ENCODE assay signal across 23 cellular contexts in the genomic region with DNA sequence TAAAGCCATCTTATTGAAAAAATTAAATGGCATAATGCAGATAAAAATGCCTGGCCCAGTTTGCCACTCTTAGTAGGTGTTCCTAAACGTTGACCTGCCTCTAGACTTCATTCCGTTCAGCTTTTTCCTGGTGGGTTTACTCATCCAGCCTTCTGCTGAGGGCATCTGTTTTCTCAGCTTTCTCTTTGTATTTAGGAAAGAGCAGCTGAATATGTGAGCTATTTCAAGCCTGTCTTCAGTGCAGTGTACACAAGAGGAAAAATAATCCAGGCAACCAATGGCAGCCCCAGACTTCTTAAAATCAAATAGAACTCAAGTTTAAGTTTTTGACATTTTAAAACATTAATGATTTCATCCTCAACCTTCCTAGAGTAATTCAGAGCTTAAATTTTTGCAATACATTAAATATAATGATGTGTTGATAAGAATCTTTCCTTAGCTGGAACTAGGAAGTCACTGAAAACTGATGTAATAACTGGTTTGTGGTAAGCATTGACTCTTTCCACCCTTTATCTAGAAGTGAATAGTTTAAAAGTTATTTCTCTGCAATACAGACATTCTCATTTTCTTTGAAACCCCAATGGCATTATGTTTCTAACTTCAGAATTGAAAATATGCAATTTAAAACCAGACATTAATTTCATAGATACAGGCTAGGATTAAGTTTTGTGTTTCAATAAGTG.
"Had no signal": no experiment of that assay in that cellular context is flagged by ENCODE, and none has a peak within 500 bp of the region (broad histone marks: within the 10 kb centered on the region; RNA-seq: fewer than 3 reads in every experiment).

No MANE protein-coding gene starts in this region.

- H3K27me3 Mint-ChIP-seq: activated CD4-positive, alpha-beta memory T cell treated with anti-CD3 and anti-CD28 coated beads, Interleukin-2, amount 10 ng/mL, durations not matched to agents 7 days and 5 days; activated CD4-positive, alpha-beta T cell treated with anti-CD3 and anti-CD28 coated beads, Interleukin-2, amount 10 ng/mL, durations not matched to agents 24 days and 14 days; activated naive CD8-positive, alpha-beta T cell treated with anti-CD3 and anti-CD28 coated beads for 36 hours; dendritic cell treated with granulocyte-macrophage colony-stimulating factor and Interleukin-4, amounts not matched to agents 40 ng/mL and 50 ng/mL, for 4 days; natural killer cell treated with Interleukin-12 subunit alpha and Interleukin-12 subunit beta and Interleukin-15 and Interleukin-18, amount 100 ng/mL, for 72 hours; stimulated activated naive CD8-positive, alpha-beta T cell treated with anti-CD3 and anti-CD28 coated beads, Interleukin-15, amount 100 ng/mL, for 72 hours; T-helper 17 cell had no signal

- H3K27ac ChIP-seq: hepatocyte, left lung, psoas muscle, right atrium auricular region, tibial artery had no signal

- DNase-seq: activated CD4-positive, alpha-beta memory T cell treated with anti-CD3 and anti-CD28 coated beads, Interleukin-2, amount 10 ng/mL, durations not matched to agents 7 days and 5 days; activated CD4-positive, alpha-beta T cell treated with anti-CD3 and anti-CD28 coated beads, Interleukin-2, amount 10 ng/mL, durations not matched to agents 24 days and 14 days; activated naive CD8-positive, alpha-beta T cell treated with anti-CD3 and anti-CD28 coated beads for 36 hours; amygdala; body of pancreas; effector CD4-positive, alpha-beta T cell; glutamatergic neuron; immature natural killer cell; left lung; pancreas; psoas muscle; stimulated activated CD4-positive, alpha-beta T cell treated with anti-CD3 and anti-CD28 coated beads, Interleukin-1b, Interleukin-23, amount 100 ng/mL, for 48 hours; stimulated activated naive CD8-positive, alpha-beta T cell treated with anti-CD3 and anti-CD28 coated beads, Interleukin-15, amount 100 ng/mL, for 72 hours; SW 1271; T-helper 17 cell; tibial artery had no signal

- H3K27ac Mint-ChIP-seq: activated CD4-positive, alpha-beta memory T cell treated with anti-CD3 and anti-CD28 coated beads, Interleukin-2, amount 10 ng/mL, durations not matched to agents 7 days and 5 days; activated CD4-positive, alpha-beta T cell treated with anti-CD3 and anti-CD28 coated beads, Interleukin-2, amount 10 ng/mL, durations not matched to agents 24 days and 14 days; activated naive CD8-positive, alpha-beta T cell treated with anti-CD3 and anti-CD28 coated beads for 36 hours; activated T-helper 1 cell treated with anti-CD3 and anti-CD28 coated beads, Interleukin-12 subunit alpha, Interleukin-12 subunit beta, Interleukin-2, Interleukin-4 antibody, amounts not matched to agents 30 ng/mL and 10 ng/mL and 1 ng/mL, durations not matched to agents 14 hours and 24 hours and 36 hours; dendritic cell treated with granulocyte-macrophage colony-stimulating factor and Interleukin-4, amounts not matched to agents 40 ng/mL and 50 ng/mL, for 4 days; immature natural killer cell; natural killer cell treated with Interleukin-12 subunit alpha and Interleukin-12 subunit beta and Interleukin-15 and Interleukin-18, amount 100 ng/mL, for 72 hours; stimulated activated effector memory CD8-positive, alpha-beta T cell treated with anti-CD3 and anti-CD28 coated beads, Interleukin-12 subunit alpha, Interleukin-12 subunit beta, amount 100 ng/mL, for 72 hours; stimulated activated naive CD8-positive, alpha-beta T cell treated with anti-CD3 and anti-CD28 coated beads, Interleukin-15, amount 100 ng/mL, for 72 hours; T-helper 17 cell had no signal

- H3K4me1 Mint-ChIP-seq: activated CD4-positive, alpha-beta memory T cell treated with anti-CD3 and anti-CD28 coated beads, Interleukin-2, amount 10 ng/mL, durations not matched to agents 7 days and 5 days; activated CD4-positive, alpha-beta T cell treated with anti-CD3 and anti-CD28 coated beads, Interleukin-2, amount 10 ng/mL, durations not matched to agents 24 days and 14 days; activated naive CD8-positive, alpha-beta T cell treated with anti-CD3 and anti-CD28 coated beads for 36 hours; immature natural killer cell; stimulated activated effector memory CD8-positive, alpha-beta T cell treated with anti-CD3 and anti-CD28 coated beads, Interleukin-12 subunit alpha, Interleukin-12 subunit beta, amount 100 ng/mL, for 72 hours; stimulated activated naive CD8-positive, alpha-beta T cell treated with anti-CD3 and anti-CD28 coated beads, Interleukin-15, amount 100 ng/mL, for 72 hours; T-helper 17 cell had no signal

- H3K36me3 ChIP-seq: left lung, pancreas, right atrium auricular region, tibial artery had no signal

- H3K4me3 ChIP-seq: body of pancreas, hepatocyte, left lung, lung, pancreas, psoas muscle, right atrium auricular region, tibial artery had no signal

- H3K27me3 ChIP-seq: body of pancreas, hepatocyte, left lung, pancreas, right atrium auricular region, tibial artery had no signal

- ATAC-seq: left lung; natural killer cell treated with Interleukin-12 subunit alpha and Interleukin-12 subunit beta and Interleukin-15 and Interleukin-18, amount 100 ng/mL, for 72 hours; psoas muscle; stimulated activated effector memory CD8-positive, alpha-beta T cell treated with anti-CD3 and anti-CD28 coated beads, Interleukin-12 subunit alpha, Interleukin-12 subunit beta, amount 100 ng/mL, for 72 hours; stimulated activated naive CD8-positive, alpha-beta T cell treated with anti-CD3 and anti-CD28 coated beads, Interleukin-15, amount 100 ng/mL, for 72 hours; T-helper 17 cell had no signal

- H3K4me3 Mint-ChIP-seq: activated CD4-positive, alpha-beta memory T cell treated with anti-CD3 and anti-CD28 coated beads, Interleukin-2, amount 10 ng/mL, durations not matched to agents 7 days and 5 days; activated CD4-positive, alpha-beta T cell treated with anti-CD3 and anti-CD28 coated beads, Interleukin-2, amount 10 ng/mL, durations not matched to agents 24 days and 14 days; activated naive CD8-positive, alpha-beta T cell treated with anti-CD3 and anti-CD28 coated beads for 36 hours; activated T-helper 1 cell treated with anti-CD3 and anti-CD28 coated beads, Interleukin-12 subunit alpha, Interleukin-12 subunit beta, Interleukin-2, Interleukin-4 antibody, amounts not matched to agents 30 ng/mL and 10 ng/mL and 1 ng/mL, durations not matched to agents 14 hours and 24 hours and 36 hours; dendritic cell treated with granulocyte-macrophage colony-stimulating factor and Interleukin-4, amounts not matched to agents 40 ng/mL and 50 ng/mL, for 4 days; immature natural killer cell; natural killer cell treated with Interleukin-12 subunit alpha and Interleukin-12 subunit beta and Interleukin-15 and Interleukin-18, amount 100 ng/mL, for 72 hours; stimulated activated effector memory CD8-positive, alpha-beta T cell treated with anti-CD3 and anti-CD28 coated beads, Interleukin-12 subunit alpha, Interleukin-12 subunit beta, amount 100 ng/mL, for 72 hours; stimulated activated naive CD8-positive, alpha-beta T cell treated with anti-CD3 and anti-CD28 coated beads, Interleukin-15, amount 100 ng/mL, for 72 hours; T-helper 17 cell had no signal

- H3K36me3 Mint-ChIP-seq: activated naive CD8-positive, alpha-beta T cell treated with anti-CD3 and anti-CD28 coated beads for 36 hours; immature natural killer cell; stimulated activated effector memory CD8-positive, alpha-beta T cell treated with anti-CD3 and anti-CD28 coated beads, Interleukin-12 subunit alpha, Interleukin-12 subunit beta, amount 100 ng/mL, for 72 hours had no signal

- H3K9me3 Mint-ChIP-seq: activated CD4-positive, alpha-beta T cell treated with anti-CD3 and anti-CD28 coated beads, Interleukin-2, amount 10 ng/mL, durations not matched to agents 24 days and 14 days had no signal
